ENCODE assay signal across 1 cellular context in the genomic region with DNA sequence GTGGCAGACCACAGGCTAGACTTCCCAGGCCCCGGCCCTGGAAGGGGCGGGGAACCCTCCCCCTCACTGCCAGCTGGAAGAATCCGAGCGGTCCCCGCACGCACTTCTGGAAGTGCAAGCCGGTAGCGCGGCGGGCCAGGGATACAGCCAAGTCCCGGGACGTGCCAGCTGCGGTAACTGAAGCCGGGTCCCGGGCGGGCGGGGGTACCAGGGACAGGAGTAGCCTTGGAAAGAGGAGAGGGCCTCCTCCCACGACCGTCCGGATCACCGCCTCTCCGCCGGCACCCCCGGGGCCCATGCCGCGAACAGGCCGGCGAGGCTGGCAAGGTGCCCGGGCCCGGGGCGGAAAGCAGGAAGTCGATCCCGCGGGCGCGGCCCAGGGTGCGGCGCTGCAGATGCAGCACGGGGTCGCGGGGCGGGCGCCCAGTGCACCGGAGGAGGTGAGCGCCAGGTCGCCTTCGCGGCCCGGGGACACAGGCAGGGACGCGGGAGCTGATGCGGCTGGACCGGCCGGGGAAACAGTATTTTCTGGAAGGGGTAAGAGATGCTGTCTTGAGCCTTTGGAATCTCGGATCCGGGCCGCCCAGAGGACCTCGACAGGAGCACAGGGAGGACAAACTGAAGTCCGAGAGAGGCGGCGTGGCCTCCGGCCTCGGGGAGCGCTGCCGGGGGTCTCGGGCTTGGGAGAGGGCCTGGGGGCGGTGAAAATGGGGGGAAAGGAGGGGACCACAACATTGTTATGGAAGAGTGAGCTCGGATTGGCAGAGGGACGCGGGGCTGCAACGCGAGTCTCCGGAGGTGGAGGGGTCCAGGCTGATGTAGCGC.
TF ChIP-seq lines count a peak whose summit lies in the region.

No MANE protein-coding gene starts in this region.

TF ChIP-seq in GM12878, 131 proteins besides CTCF, POLR2A, EP300 and RAD21 (continued from another document):
- TF ChIP-seq, protein P1, sequence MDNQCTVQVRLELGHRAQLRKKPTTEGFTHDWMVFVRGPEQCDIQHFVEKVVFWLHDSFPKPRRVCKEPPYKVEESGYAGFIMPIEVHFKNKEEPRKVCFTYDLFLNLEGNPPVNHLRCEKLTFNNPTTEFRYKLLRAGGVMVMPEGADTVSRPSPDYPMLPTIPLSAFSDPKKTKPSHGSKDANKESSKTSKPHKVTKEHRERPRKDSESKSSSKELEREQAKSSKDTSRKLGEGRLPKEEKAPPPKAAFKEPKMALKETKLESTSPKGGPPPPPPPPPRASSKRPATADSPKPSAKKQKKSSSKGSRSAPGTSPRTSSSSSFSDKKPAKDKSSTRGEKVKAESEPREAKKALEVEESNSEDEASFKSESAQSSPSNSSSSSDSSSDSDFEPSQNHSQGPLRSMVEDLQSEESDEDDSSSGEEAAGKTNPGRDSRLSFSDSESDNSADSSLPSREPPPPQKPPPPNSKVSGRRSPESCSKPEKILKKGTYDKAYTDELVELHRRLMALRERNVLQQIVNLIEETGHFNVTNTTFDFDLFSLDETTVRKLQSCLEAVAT (IDR thresholded peaks at IDR 0.05), result 0 out of 2 replicates have a peak, but pooled peaks have one; percentile 17
- no peak for TF ChIP-seq FOXM1 (IDR thresholded peaks at IDR 0.05; ENCODE audit: low read depth, low read length)
- no peak for TF ChIP-seq ZNF622 (IDR thresholded peaks at IDR 0.05)
- no peak for TF ChIP-seq ZNF24 (IDR thresholded peaks at IDR 0.05)
- TF ChIP-seq KLF5 (IDR thresholded peaks at IDR 0.05; ENCODE audit: partially characterized antibody), result no peak
- TF ChIP-seq, protein P2, sequence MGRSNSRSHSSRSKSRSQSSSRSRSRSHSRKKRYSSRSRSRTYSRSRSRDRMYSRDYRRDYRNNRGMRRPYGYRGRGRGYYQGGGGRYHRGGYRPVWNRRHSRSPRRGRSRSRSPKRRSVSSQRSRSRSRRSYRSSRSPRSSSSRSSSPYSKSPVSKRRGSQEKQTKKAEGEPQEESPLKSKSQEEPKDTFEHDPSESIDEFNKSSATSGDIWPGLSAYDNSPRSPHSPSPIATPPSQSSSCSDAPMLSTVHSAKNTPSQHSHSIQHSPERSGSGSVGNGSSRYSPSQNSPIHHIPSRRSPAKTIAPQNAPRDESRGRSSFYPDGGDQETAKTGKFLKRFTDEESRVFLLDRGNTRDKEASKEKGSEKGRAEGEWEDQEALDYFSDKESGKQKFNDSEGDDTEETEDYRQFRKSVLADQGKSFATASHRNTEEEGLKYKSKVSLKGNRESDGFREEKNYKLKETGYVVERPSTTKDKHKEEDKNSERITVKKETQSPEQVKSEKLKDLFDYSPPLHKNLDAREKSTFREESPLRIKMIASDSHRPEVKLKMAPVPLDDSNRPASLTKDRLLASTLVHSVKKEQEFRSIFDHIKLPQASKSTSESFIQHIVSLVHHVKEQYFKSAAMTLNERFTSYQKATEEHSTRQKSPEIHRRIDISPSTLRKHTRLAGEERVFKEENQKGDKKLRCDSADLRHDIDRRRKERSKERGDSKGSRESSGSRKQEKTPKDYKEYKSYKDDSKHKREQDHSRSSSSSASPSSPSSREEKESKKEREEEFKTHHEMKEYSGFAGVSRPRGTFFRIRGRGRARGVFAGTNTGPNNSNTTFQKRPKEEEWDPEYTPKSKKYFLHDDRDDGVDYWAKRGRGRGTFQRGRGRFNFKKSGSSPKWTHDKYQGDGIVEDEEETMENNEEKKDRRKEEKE (IDR thresholded peaks at IDR 0.05), result no peak
- TF ChIP-seq DPF2 (IDR thresholded peaks at IDR 0.05), result peak; percentile 37; the same call in 1 of the 2 replicates
- peak in 1 of 2 experiments; percentile 50; a peak in 1 of 4 replicates for TF ChIP-seq BHLHE40 (IDR thresholded peaks at IDR 0.05; ENCODE audit: borderline replicate concordance in 1 of 2, low read depth in 2 of 2, low read length in 1 of 2)
- no peak for TF ChIP-seq STAT3 (IDR thresholded peaks at IDR 0.05; ENCODE audit: low read depth, low read length)
- TF ChIP-seq NFIC (IDR thresholded peaks at IDR 0.05; ENCODE audit: low read depth, low read length), result no peak
- no peak for TF ChIP-seq CBX3 (IDR thresholded peaks at IDR 0.05; ENCODE audit: borderline replicate concordance, low read depth)
- TF ChIP-seq MYC (IDR thresholded peaks at IDR 0.05; ENCODE audit: insufficient read depth, insufficient read length, insufficient replicate concordance, low read length, severe bottlenecking), result no peak
- TF ChIP-seq GATAD2B (conservative IDR thresholded peaks at IDR 0.05; ENCODE audit: low read depth), result 0 out of 2 replicates have a peak, but pooled peaks have one; percentile 42
- no peak for TF ChIP-seq MTA3 (IDR thresholded peaks at IDR 0.05; ENCODE audit: borderline replicate concordance, low read length)
- no peak for TF ChIP-seq RCOR1 (conservative IDR thresholded peaks at IDR 0.05; ENCODE audit: low read depth, low read length)
- no peak for TF ChIP-seq ZZZ3 (IDR thresholded peaks at IDR 0.05; ENCODE audit: control insufficient read depth, insufficient read length, low read depth)
- TF ChIP-seq ATF7 (IDR thresholded peaks at IDR 0.05; ENCODE audit: low read depth), result no peak
- TF ChIP-seq, protein P3, sequence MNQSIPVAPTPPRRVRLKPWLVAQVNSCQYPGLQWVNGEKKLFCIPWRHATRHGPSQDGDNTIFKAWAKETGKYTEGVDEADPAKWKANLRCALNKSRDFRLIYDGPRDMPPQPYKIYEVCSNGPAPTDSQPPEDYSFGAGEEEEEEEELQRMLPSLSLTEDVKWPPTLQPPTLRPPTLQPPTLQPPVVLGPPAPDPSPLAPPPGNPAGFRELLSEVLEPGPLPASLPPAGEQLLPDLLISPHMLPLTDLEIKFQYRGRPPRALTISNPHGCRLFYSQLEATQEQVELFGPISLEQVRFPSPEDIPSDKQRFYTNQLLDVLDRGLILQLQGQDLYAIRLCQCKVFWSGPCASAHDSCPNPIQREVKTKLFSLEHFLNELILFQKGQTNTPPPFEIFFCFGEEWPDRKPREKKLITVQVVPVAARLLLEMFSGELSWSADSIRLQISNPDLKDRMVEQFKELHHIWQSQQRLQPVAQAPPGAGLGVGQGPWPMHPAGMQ (IDR thresholded peaks at IDR 0.05; ENCODE audit: borderline replicate concordance), result no peak
- TF ChIP-seq, protein P4, sequence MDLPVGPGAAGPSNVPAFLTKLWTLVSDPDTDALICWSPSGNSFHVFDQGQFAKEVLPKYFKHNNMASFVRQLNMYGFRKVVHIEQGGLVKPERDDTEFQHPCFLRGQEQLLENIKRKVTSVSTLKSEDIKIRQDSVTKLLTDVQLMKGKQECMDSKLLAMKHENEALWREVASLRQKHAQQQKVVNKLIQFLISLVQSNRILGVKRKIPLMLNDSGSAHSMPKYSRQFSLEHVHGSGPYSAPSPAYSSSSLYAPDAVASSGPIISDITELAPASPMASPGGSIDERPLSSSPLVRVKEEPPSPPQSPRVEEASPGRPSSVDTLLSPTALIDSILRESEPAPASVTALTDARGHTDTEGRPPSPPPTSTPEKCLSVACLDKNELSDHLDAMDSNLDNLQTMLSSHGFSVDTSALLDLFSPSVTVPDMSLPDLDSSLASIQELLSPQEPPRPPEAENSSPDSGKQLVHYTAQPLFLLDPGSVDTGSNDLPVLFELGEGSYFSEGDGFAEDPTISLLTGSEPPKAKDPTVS (IDR thresholded peaks at IDR 0.05; ENCODE audit: low read depth, low read length), result no peak
- no peak for TF ChIP-seq BMI1 (IDR thresholded peaks at IDR 0.05; ENCODE audit: borderline replicate concordance)
- peak; percentile 69; the same call in 1 of the 2 replicates for TF ChIP-seq LARP7 (IDR thresholded peaks at IDR 0.05)
- TF ChIP-seq, protein P5, sequence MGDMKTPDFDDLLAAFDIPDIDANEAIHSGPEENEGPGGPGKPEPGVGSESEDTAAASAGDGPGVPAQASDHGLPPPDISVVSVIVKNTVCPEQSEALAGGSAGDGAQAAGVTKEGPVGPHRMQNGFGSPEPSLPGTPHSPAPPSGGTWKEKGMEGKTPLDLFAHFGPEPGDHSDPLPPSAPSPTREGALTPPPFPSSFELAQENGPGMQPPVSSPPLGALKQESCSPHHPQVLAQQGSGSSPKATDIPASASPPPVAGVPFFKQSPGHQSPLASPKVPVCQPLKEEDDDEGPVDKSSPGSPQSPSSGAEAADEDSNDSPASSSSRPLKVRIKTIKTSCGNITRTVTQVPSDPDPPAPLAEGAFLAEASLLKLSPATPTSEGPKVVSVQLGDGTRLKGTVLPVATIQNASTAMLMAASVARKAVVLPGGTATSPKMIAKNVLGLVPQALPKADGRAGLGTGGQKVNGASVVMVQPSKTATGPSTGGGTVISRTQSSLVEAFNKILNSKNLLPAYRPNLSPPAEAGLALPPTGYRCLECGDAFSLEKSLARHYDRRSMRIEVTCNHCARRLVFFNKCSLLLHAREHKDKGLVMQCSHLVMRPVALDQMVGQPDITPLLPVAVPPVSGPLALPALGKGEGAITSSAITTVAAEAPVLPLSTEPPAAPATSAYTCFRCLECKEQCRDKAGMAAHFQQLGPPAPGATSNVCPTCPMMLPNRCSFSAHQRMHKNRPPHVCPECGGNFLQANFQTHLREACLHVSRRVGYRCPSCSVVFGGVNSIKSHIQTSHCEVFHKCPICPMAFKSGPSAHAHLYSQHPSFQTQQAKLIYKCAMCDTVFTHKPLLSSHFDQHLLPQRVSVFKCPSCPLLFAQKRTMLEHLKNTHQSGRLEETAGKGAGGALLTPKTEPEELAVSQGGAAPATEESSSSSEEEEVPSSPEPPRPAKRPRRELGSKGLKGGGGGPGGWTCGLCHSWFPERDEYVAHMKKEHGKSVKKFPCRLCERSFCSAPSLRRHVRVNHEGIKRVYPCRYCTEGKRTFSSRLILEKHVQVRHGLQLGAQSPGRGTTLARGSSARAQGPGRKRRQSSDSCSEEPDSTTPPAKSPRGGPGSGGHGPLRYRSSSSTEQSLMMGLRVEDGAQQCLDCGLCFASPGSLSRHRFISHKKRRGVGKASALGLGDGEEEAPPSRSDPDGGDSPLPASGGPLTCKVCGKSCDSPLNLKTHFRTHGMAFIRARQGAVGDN (IDR thresholded peaks at IDR 0.05), result peak; percentile 32; the same call in 1 of the 2 replicates
- TF ChIP-seq KDM1A (IDR thresholded peaks at IDR 0.05; ENCODE audit: borderline replicate concordance), result no peak
- no peak; the same call in 1 of the 2 replicates for TF ChIP-seq SMC3 (IDR thresholded peaks at IDR 0.05; ENCODE audit: borderline replicate concordance, low read length)
- TF ChIP-seq, protein P6, sequence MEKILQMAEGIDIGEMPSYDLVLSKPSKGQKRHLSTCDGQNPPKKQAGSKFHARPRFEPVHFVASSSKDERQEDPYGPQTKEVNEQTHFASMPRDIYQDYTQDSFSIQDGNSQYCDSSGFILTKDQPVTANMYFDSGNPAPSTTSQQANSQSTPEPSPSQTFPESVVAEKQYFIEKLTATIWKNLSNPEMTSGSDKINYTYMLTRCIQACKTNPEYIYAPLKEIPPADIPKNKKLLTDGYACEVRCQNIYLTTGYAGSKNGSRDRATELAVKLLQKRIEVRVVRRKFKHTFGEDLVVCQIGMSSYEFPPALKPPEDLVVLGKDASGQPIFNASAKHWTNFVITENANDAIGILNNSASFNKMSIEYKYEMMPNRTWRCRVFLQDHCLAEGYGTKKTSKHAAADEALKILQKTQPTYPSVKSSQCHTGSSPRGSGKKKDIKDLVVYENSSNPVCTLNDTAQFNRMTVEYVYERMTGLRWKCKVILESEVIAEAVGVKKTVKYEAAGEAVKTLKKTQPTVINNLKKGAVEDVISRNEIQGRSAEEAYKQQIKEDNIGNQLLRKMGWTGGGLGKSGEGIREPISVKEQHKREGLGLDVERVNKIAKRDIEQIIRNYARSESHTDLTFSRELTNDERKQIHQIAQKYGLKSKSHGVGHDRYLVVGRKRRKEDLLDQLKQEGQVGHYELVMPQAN (conservative IDR thresholded peaks at IDR 0.05), result peak; percentile 33; the same call in 1 of the 2 replicates
- TF ChIP-seq TCF12 (IDR thresholded peaks at IDR 0.05; ENCODE audit: low read depth, low read length), result no peak
- peak; percentile 62 for TF ChIP-seq IKZF1 (conservative IDR thresholded peaks at IDR 0.05)
- no peak for TF ChIP-seq SUPT20H (IDR thresholded peaks at IDR 0.05; ENCODE audit: borderline replicate concordance, control insufficient read depth, low read depth, low read length)
- no peak for TF ChIP-seq SMAD5 (IDR thresholded peaks at IDR 0.05; ENCODE audit: low read depth)
- TF ChIP-seq GABPA (IDR thresholded peaks at IDR 0.05; ENCODE audit: low read depth), result no peak
- no peak for TF ChIP-seq SREBF2 (IDR thresholded peaks at IDR 0.05; ENCODE audit: low read length)
